In genomic region chr19:11673608-11674041, GRCh38 we compare ENCODE assay signal across 7 cellular contexts.
DNase-seq lines count a peak whose midpoint lies in the region; ATAC-seq, FAIRE-seq and TF ChIP-seq lines count a peak whose summit lies in the region.

No MANE protein-coding gene starts in this region.

- H3K9me3 ChIP-seq in OCI-LY3 (ENCODE audit: insufficient read depth, low read length) (peaks cover 20% of the 10 kb centered on the region), endothelial cell of umbilical vein (replicated peaks; ENCODE audit: control insufficient read depth, insufficient read depth, low read length) (no peaks in the 10 kb centered on the region), subcutaneous abdominal adipose tissue (ENCODE audit: control insufficient read depth in 5 of 5, low read length in 5 of 5) (no peaks in the 10 kb centered on the region)

- dilution Hi-C loops in endothelial cell of umbilical vein (cut with MboI; ENCODE audit: extremely low pct_ligation_motif_present, low sequenced_read_pairs), result no loop called here

- no peak for TF ChIP-seq POLR2A in endothelial cell of umbilical vein (IDR thresholded peaks at IDR 0.05; ENCODE audit: low read depth, low read length)

- DNase-seq in endothelial cell of umbilical vein (ENCODE audit: low read depth, low spot score) (peak; percentile 81), medulla oblongata (ENCODE audit: extremely low spot score) (peak; percentile 88), NCI-H1048 (lab: John Stamatoyannopoulos, UW) (no peak)

- H4K20me1 ChIP-seq in OCI-LY3 (ENCODE audit: insufficient read depth, low read length) (no peaks in the 10 kb centered on the region), endothelial cell of umbilical vein (replicated peaks; ENCODE audit: control insufficient read depth, extremely low read depth, insufficient read depth, low read length) (no peaks in the 10 kb centered on the region)

- CTCF ChIA-PET in endothelial cell of umbilical vein (lab: Charles Lee), result interaction anchor here (0.7 to 2.4 kb wide), 8 partner anchors 10 to 316 kb away, joined by 3 to 12 read pairs (median 3); partner anchors contain the start of genes ZNF441 and ZNF823

- H3K4me2 ChIP-seq in OCI-LY3 (ENCODE audit: low read length), result no peak overlapping the region
- H3K4me2 ChIP-seq in endothelial cell of umbilical vein (ENCODE audit: insufficient read depth, low read length), result peak overlapping the region; percentile 67

- no peak overlapping the region for H3K4me3 ChIP-seq in GM12875 (ENCODE audit: low read depth, low read length)
- no peak overlapping the region for H3K4me3 ChIP-seq in OCI-LY3 (ENCODE audit: low read length)
- H3K4me3 ChIP-seq in endothelial cell of umbilical vein (replicated peaks in 1 of 3; ENCODE audit: insufficient read depth in 1 of 3, low read depth in 1 of 3, low read length in 3 of 3), result peak overlapping the region in 2 of 3 experiments; percentile 36 to 51
- H3K4me3 ChIP-seq in subcutaneous abdominal adipose tissue (ENCODE audit: low read depth in 1 of 5, low read length in 5 of 5), result peak overlapping the region; percentile 60 to 83 (median 74)

- TF ChIP-seq CTCF in GM12875 (IDR thresholded peaks at IDR 0.05; ENCODE audit: borderline replicate concordance, insufficient read depth, low read depth, low read length), result peak; percentile 32; the same call in 1 of the 2 replicates
- peak; percentile 59 for TF ChIP-seq CTCF in OCI-LY3 (IDR thresholded peaks at IDR 0.05; ENCODE audit: low read depth, low read length)
- TF ChIP-seq CTCF in endothelial cell of umbilical vein (IDR thresholded peaks at IDR 0.05; ENCODE audit: extremely low read depth in 1 of 2, insufficient read depth in 1 of 2, low read depth in 1 of 2, low read length in 2 of 2), result peak; percentile 79 to 86

- H3K4me1 ChIP-seq in OCI-LY3 (ENCODE audit: low read length), result no peaks in the 10 kb centered on the region
- peaks cover 6% of the 10 kb centered on the region for H3K4me1 ChIP-seq in endothelial cell of umbilical vein (ENCODE audit: control insufficient read depth, extremely low read depth, insufficient read depth, low read length)
- peaks cover 0 to 20% (median 11%) of the 10 kb centered on the region in 5 donors for H3K4me1 ChIP-seq in subcutaneous abdominal adipose tissue (ENCODE audit: control insufficient read depth in 5 of 5, insufficient read depth in 5 of 5, low read length in 5 of 5)

- no peaks in the 10 kb centered on the region for H3K9me1 ChIP-seq in endothelial cell of umbilical vein (replicated peaks; ENCODE audit: control insufficient read depth, extremely low read depth, insufficient read depth, low read length)

- peaks cover 26% of the 10 kb centered on the region for H3K36me3 ChIP-seq in OCI-LY3 (replicated peaks; ENCODE audit: low read depth, low read length)
- H3K36me3 ChIP-seq in endothelial cell of umbilical vein (ENCODE audit: control insufficient read depth in 2 of 2, extremely low read depth in 1 of 2, insufficient read depth in 2 of 2, low read length in 2 of 2), result no peaks in the 10 kb centered on the region
- no peaks in the 10 kb centered on the region for H3K36me3 ChIP-seq in subcutaneous abdominal adipose tissue (ENCODE audit: control insufficient read depth in 5 of 5, insufficient read depth in 5 of 5, low read length in 5 of 5)

- no peak for ATAC-seq in GM18511 (IDR thresholded peaks at IDR 0.05; ENCODE audit: unreplicated experiment)

- POLR2A ChIA-PET in endothelial cell of umbilical vein (lab: Charles Lee), result no interaction called here

- H3K9ac ChIP-seq in OCI-LY3 (ENCODE audit: low read length), result no peak overlapping the region
- no peak overlapping the region for H3K9ac ChIP-seq in endothelial cell of umbilical vein (replicated peaks; ENCODE audit: extremely low read depth, insufficient read depth, low read length)
- H3K9ac ChIP-seq in subcutaneous abdominal adipose tissue (ENCODE audit: low read length in 5 of 5), result peak overlapping the region in 2 of 5 donors; percentile 43 to 61

- no peak overlapping the region for H3K27ac ChIP-seq in OCI-LY3 (ENCODE audit: low read length)
- H3K27ac ChIP-seq in endothelial cell of umbilical vein (ENCODE audit: insufficient read depth, low read depth, low read length), result no peak overlapping the region
- no peak overlapping the region for H3K27ac ChIP-seq in subcutaneous abdominal adipose tissue (ENCODE audit: low read depth, low read length)

- H3K79me2 ChIP-seq in OCI-LY3 (ENCODE audit: low read length) (no peaks in the 10 kb centered on the region), endothelial cell of umbilical vein (ENCODE audit: control insufficient read depth, insufficient read depth, low read length) (no peaks in the 10 kb centered on the region)

- BruUV-seq in endothelial cell of umbilical vein (replicated peaks; lab: Mats Ljungman, UMichigan), result no TSS peak

- H3K27me3 ChIP-seq in OCI-LY3 (ENCODE audit: low read depth, low read length) (no peaks in the 10 kb centered on the region), endothelial cell of umbilical vein (ENCODE audit: control insufficient read depth in 2 of 2, insufficient read depth in 2 of 2, low read length in 2 of 2) (no peaks in the 10 kb centered on the region), subcutaneous abdominal adipose tissue (ENCODE audit: control insufficient read depth in 5 of 5, insufficient read depth in 4 of 5, low read length in 5 of 5) (peaks cover 0 to 8% (median 7%) of the 10 kb centered on the region in 5 donors)

- intact Hi-C loops in endothelial cell of umbilical vein (cut with micrococcal nuclease), result loop anchor here (1.0 to 2.0 kb wide), 3 partner anchors 65 to 315 kb away; partner anchors contain the start of genes ZNF491 and ZNF823

- no peak overlapping the region for H2AFZ ChIP-seq in OCI-LY3 (ENCODE audit: low read depth, low read length)
- H2AFZ ChIP-seq in endothelial cell of umbilical vein (ENCODE audit: low read depth, low read length), result peak overlapping the region; percentile 80

- FAIRE-seq in endothelial cell of umbilical vein (lab: Jason Lieb, UNC), result peak; percentile 93

TF ChIP-seq in endothelial cell of umbilical vein, 7 proteins besides CTCF, POLR2A, EP300 and RAD21:
- no peak for TF ChIP-seq MAX (IDR thresholded peaks at IDR 0.05; ENCODE audit: insufficient read depth, insufficient read length)
- TF ChIP-seq MYC (IDR thresholded peaks at IDR 0.05; ENCODE audit: low read depth, low read length), result no peak
- TF ChIP-seq JUN (IDR thresholded peaks at IDR 0.05; ENCODE audit: borderline replicate concordance, insufficient read depth, insufficient read length, low read depth), result no peak
- TF ChIP-seq POLR2AphosphoS5 (IDR thresholded peaks at IDR 0.05; ENCODE audit: insufficient read depth, low read depth, low read length), result no peak
- no peak for TF ChIP-seq GATA2 (IDR thresholded peaks at IDR 0.05; ENCODE audit: insufficient read depth, insufficient read length, low read depth, low read length)
- TF ChIP-seq FOS (IDR thresholded peaks at IDR 0.05; ENCODE audit: borderline replicate concordance, insufficient read depth, low read length), result no peak
- no peak for TF ChIP-seq EZH2 (IDR thresholded peaks at IDR 0.05; ENCODE audit: borderline replicate concordance, low read depth, low read length, severe bottlenecking)

Comparison
In these comparisons a context has a peak if more than half of its experiments do, and no peak if none do; other contexts are left out.
1. H3K4me3 ChIP-seq: peak in endothelial cell of umbilical vein (2 of 3) and subcutaneous abdominal adipose tissue (5 of 5); none in GM12875 (single experiment) and OCI-LY3 (single experiment).
2. CTCF ChIP-seq: peak in every context shown above with its lines; median percentile 82 in endothelial cell of umbilical vein; 59 in OCI-LY3; 32 in GM12875.